Comparison of ENCODE assay signal across 11 cellular contexts in genomic region chr7:150321788-150322113, GRCh38. TPM values are rescaled to one million over a fixed set of nuclear protein-coding genes. Genes with fewer than 3 reads are reported as not detected.
DNase-seq lines count a peak whose midpoint lies in the region; TF ChIP-seq lines count a peak whose summit lies in the region.
"Had no signal": no experiment of that assay in that cellular context is flagged by ENCODE, and none has a peak within 500 bp of the region (broad histone marks: within the 10 kb centered on the region; RNA-seq: fewer than 3 reads in every experiment).

No MANE protein-coding gene starts in this region.

- intact Hi-C loops in activated naive CD4-positive, alpha-beta T cell treated with anti-CD3 and anti-CD28 coated beads for 36 hours (cut with micrococcal nuclease) = loop anchor here (1.0 to 5.0 kb wide), 12 partner anchors 35 to 761 kb away; partner anchors contain the start of genes FASTK, REPIN1, TMUB1 and ZNF775

- H3K4me1 ChIP-seq in thymus (ENCODE audit: control insufficient read depth, insufficient read depth, low read length) = peaks cover 13% of the 10 kb centered on the region

- H3K36me3 ChIP-seq in WERI-Rb-1 (peaks cover 23% of the 10 kb centered on the region), thymus (ENCODE audit: control insufficient read depth, insufficient read depth) (peaks cover 17% of the 10 kb centered on the region)

- peaks cover 25% of the 10 kb centered on the region for H3K36me3 Mint-ChIP-seq in activated naive CD4-positive, alpha-beta T cell treated with anti-CD3 and anti-CD28 coated beads for 36 hours (ENCODE audit: low read depth)
- no peaks in the 10 kb centered on the region for H3K36me3 Mint-ChIP-seq in glutamatergic neuron (ENCODE audit: unreplicated experiment)
- H3K36me3 Mint-ChIP-seq in HFFc6 (ENCODE audit: low read depth) = no peaks in the 10 kb centered on the region
- H3K36me3 Mint-ChIP-seq: brain had no signal

- CTCF ChIA-PET in activated naive CD4-positive, alpha-beta T cell treated with anti-CD3 and anti-CD28 coated beads for 36 hours (lab: Charles Lee) = interaction anchor here (0.7 kb wide), 1 partner anchor 45 kb away, joined by 5 read pairs; no protein-coding TSS in a partner anchor

- no peaks in the 10 kb centered on the region for H3K9me3 Mint-ChIP-seq in activated naive CD4-positive, alpha-beta T cell treated with anti-CD3 and anti-CD28 coated beads for 36 hours
- H3K9me3 Mint-ChIP-seq in glutamatergic neuron (ENCODE audit: unreplicated experiment) = no peaks in the 10 kb centered on the region
- no peaks in the 10 kb centered on the region for H3K9me3 Mint-ChIP-seq in HFFc6

- peak overlapping the region; percentile 95 for H3K4me3 Mint-ChIP-seq in activated naive CD4-positive, alpha-beta T cell treated with anti-CD3 and anti-CD28 coated beads for 36 hours
- H3K4me3 Mint-ChIP-seq in glutamatergic neuron (ENCODE audit: unreplicated experiment) (peak overlapping the region; percentile 30), HFFc6 (no peak overlapping the region)

- no peaks in the 10 kb centered on the region for H3K9me3 ChIP-seq in WERI-Rb-1 (ENCODE audit: severe bottlenecking)
- no peaks in the 10 kb centered on the region for H3K9me3 ChIP-seq in thymus (ENCODE audit: control insufficient read depth)

- no peaks in the 10 kb centered on the region for H3K27me3 ChIP-seq in WERI-Rb-1 (ENCODE audit: insufficient read depth, low read depth, severe bottlenecking)
- H3K27me3 ChIP-seq in thymus (ENCODE audit: control insufficient read depth, insufficient read depth) = no peaks in the 10 kb centered on the region

- no peaks in the 10 kb centered on the region for H3K27me3 Mint-ChIP-seq in activated naive CD4-positive, alpha-beta T cell treated with anti-CD3 and anti-CD28 coated beads for 36 hours (ENCODE audit: low read depth)
- H3K27me3 Mint-ChIP-seq in glutamatergic neuron (ENCODE audit: unreplicated experiment) = peaks cover 5% of the 10 kb centered on the region
- peaks cover 9% of the 10 kb centered on the region; the same call in 1 of the 2 replicates for H3K27me3 Mint-ChIP-seq in HFFc6 (ENCODE audit: insufficient read depth)

- TF ChIP-seq CTCF in WERI-Rb-1 (IDR thresholded peaks at IDR 0.05; ENCODE audit: low read depth, low read length) (no peak), glutamatergic neuron (IDR thresholded peaks at IDR 0.05; ENCODE audit: partially characterized antibody, unreplicated experiment) (no peak), HFFc6 (IDR thresholded peaks at IDR 0.05) (no peak)

- no peak overlapping the region for H3K4me3 ChIP-seq in WERI-Rb-1 (ENCODE audit: low read depth, low read length)
- H3K4me3 ChIP-seq in thymus (ENCODE audit: low read length) = no peak overlapping the region

- H3K27ac ChIP-seq in WERI-Rb-1 (peak overlapping the region; percentile 88), thymus (ENCODE audit: low read depth) (peak overlapping the region; percentile 25)

- H3K4me1 Mint-ChIP-seq in activated naive CD4-positive, alpha-beta T cell treated with anti-CD3 and anti-CD28 coated beads for 36 hours (ENCODE audit: low read depth) = peaks cover 43% of the 10 kb centered on the region
- H3K4me1 Mint-ChIP-seq in glutamatergic neuron (ENCODE audit: low read depth, unreplicated experiment) (peaks cover 3% of the 10 kb centered on the region), HFFc6 (ENCODE audit: low read depth) (peaks cover 20% of the 10 kb centered on the region; the same call in 1 of the 2 replicates)

- DNase-seq in activated naive CD4-positive, alpha-beta T cell treated with anti-CD3 and anti-CD28 coated beads for 36 hours = no peak
- no peak for DNase-seq in activated naive CD4-positive, alpha-beta T cell (lab: John Stamatoyannopoulos, UW)
- DNase-seq in WERI-Rb-1 (no peak), glutamatergic neuron (no peak), Kasumi-1 (lab: John Stamatoyannopoulos, UW) (no peak), SW 1271 (lab: John Stamatoyannopoulos, UW) (no peak), HFFc6 (no peak)
- DNase-seq: GOT3, KG1 had no signal

- WGBS in thymus = over 99% methylated on average over 3 of the region's 3 CpGs

- peak overlapping the region; percentile 99 for H3K27ac Mint-ChIP-seq in activated naive CD4-positive, alpha-beta T cell treated with anti-CD3 and anti-CD28 coated beads for 36 hours
- H3K27ac Mint-ChIP-seq in glutamatergic neuron (ENCODE audit: unreplicated experiment) (no peak overlapping the region), HFFc6 (no peak overlapping the region)

RNA-seq across cellular contexts. Expression of gene LRRC61, which starts 1.4 kb away (rescaled TPM):
- total RNA-seq in activated naive CD4-positive, alpha-beta T cell treated with anti-CD3 and anti-CD28 coated beads for 36 hours = 10 to 100 TPM; 10.3 to 13.3 TPM
- 10.2 TPM for total RNA-seq in glutamatergic neuron (ENCODE audit: unreplicated experiment)
- polyA plus RNA-seq in thymus = 11.3 TPM
- not detected for total RNA-seq in HFFc6 (2021; fragmentation: NEBNext Ultra II Directional; extraction: Animal tissue kit (Norgen Biotek cat#: 25700))

RNA-seq across cellular contexts. Expression of gene ACTR3C, which starts 1.6 kb away (rescaled TPM):
- total RNA-seq in activated naive CD4-positive, alpha-beta T cell treated with anti-CD3 and anti-CD28 coated beads for 36 hours = 1 to 10 TPM; 3.1 to 3.4 TPM
- total RNA-seq in glutamatergic neuron (ENCODE audit: unreplicated experiment) = not detected
- polyA plus RNA-seq in thymus = 2.9 TPM
- not detected for total RNA-seq in HFFc6 (2021; fragmentation: NEBNext Ultra II Directional; extraction: Animal tissue kit (Norgen Biotek cat#: 25700))

RNA-seq across cellular contexts. Expression of gene RARRES2, which starts 19.7 kb away (rescaled TPM):
- total RNA-seq in activated naive CD4-positive, alpha-beta T cell treated with anti-CD3 and anti-CD28 coated beads for 36 hours = not detected
- total RNA-seq in glutamatergic neuron (ENCODE audit: unreplicated experiment) = 0.86 TPM
- polyA plus RNA-seq in thymus = 21.9 TPM
- under 1 TPM in 2 of 6 experiments, not detected in 4; 0.28 to 0.39 TPM for total RNA-seq in HFFc6 (2021; fragmentation: NEBNext Ultra II Directional; extraction: Animal tissue kit (Norgen Biotek cat#: 25700))

RNA-seq across cellular contexts. Expression of gene REPIN1, which starts 46.9 kb away (rescaled TPM):
- total RNA-seq in activated naive CD4-positive, alpha-beta T cell treated with anti-CD3 and anti-CD28 coated beads for 36 hours = 10 to 100 TPM; 45.7 to 49.3 TPM
- 146 TPM for total RNA-seq in glutamatergic neuron (ENCODE audit: unreplicated experiment)
- 97.0 TPM for polyA plus RNA-seq in thymus
- 10 to 100 TPM; 68.8 to 78.3 (median 75.5) TPM for total RNA-seq in HFFc6 (2021; fragmentation: NEBNext Ultra II Directional; extraction: Animal tissue kit (Norgen Biotek cat#: 25700))

RNA-seq across cellular contexts. Expression of gene ZNF775, which starts 57.4 kb away (rescaled TPM):
- 1 to 10 TPM; 4.5 to 5.2 TPM for total RNA-seq in activated naive CD4-positive, alpha-beta T cell treated with anti-CD3 and anti-CD28 coated beads for 36 hours
- total RNA-seq in glutamatergic neuron (ENCODE audit: unreplicated experiment) = 20.5 TPM
- 6.6 TPM for polyA plus RNA-seq in thymus
- 1 to 10 TPM; 2.7 to 3.8 (median 2.9) TPM for total RNA-seq in HFFc6 (2021; fragmentation: NEBNext Ultra II Directional; extraction: Animal tissue kit (Norgen Biotek cat#: 25700))

Comparison
In these comparisons a context has a peak if more than half of its experiments do, and no peak if none do; other contexts are left out.
1. RNA of gene LRRC61, which starts 1.4 kb away (total RNA-seq): 10.3 to 13.3 TPM in activated naive CD4-positive, alpha-beta T cell treated with anti-CD3 and anti-CD28 coated beads for 36 hours and 10.2 TPM in glutamatergic neuron (single experiment); not detected in HFFc6; every median in the first group is over 10 times any median in the second.